Comparison of ENCODE assay signal across 16 cellular contexts in genomic region chr19:8254286-8255001, GRCh38. TPM values are rescaled to one million over a fixed set of nuclear protein-coding genes. Genes with fewer than 3 reads are reported as not detected.
DNase-seq lines count a peak whose midpoint lies in the region; ATAC-seq, FAIRE-seq and TF ChIP-seq lines count a peak whose summit lies in the region.
"Had no signal": no experiment of that assay in that cellular context is flagged by ENCODE, and none has a peak within 500 bp of the region (broad histone marks: within the 10 kb centered on the region; RNA-seq: fewer than 3 reads in every experiment).

No MANE protein-coding gene starts in this region.

- POLR2A ChIA-PET in H1 (lab: Charles Lee; ENCODE audit: partially characterized antibody) = interaction anchor here (1.0 to 2.1 kb wide), 3 partner anchors 14 to 97 kb away, joined by 3 to 9 read pairs (median 6); no protein-coding TSS in a partner anchor

- H3K18ac ChIP-seq in H1 (ENCODE audit: extremely low read depth, low read length) = no peak overlapping the region

- peaks cover 47% of the 10 kb centered on the region for H3K36me3 ChIP-seq in HUES64 (ENCODE audit: insufficient read depth, low read length)
- peaks cover 8 to 31% (median 24%) of the 10 kb centered on the region in 4 experiments; a peak in 7 of 8 replicates for H3K36me3 ChIP-seq in H1 (ENCODE audit: control insufficient read depth in 2 of 4, insufficient read depth in 4 of 4, low read length in 3 of 4)
- no peaks in the 10 kb centered on the region for H3K36me3 ChIP-seq in mucosa of descending colon (ENCODE audit: low read depth)
- H3K36me3 ChIP-seq in gastroesophageal sphincter = peaks cover 0 to 52% of the 10 kb centered on the region in 2 donors
- H3K36me3 ChIP-seq in heart right ventricle = peaks cover 0 to 46% (median 17%) of the 10 kb centered on the region in 9 donors

- DNase-seq in NCI-H2171 treated with DMSO at 0.1 percent for 48 hours (lab: John Stamatoyannopoulos, UW) (peak; percentile 43), NCI-H2171 (lab: John Stamatoyannopoulos, UW) (no peak), GM13976 (ENCODE audit: low spot score) (peak; percentile 27), H1 (ENCODE audit: low read depth in 1 of 2, low spot score in 2 of 2) (no peak), mucosa of descending colon (no peak), heart right ventricle (no peak)
- DNase-seq: 8988T; CD4-positive, alpha-beta T cell; DMS153; DND-41; GDM1; KG1 had no signal

- H3K9me3 ChIP-seq in HUES64 (ENCODE audit: insufficient read depth, low read depth, low read length) (no peaks in the 10 kb centered on the region), H1 (ENCODE audit: insufficient read depth in 2 of 2, low read depth in 1 of 2, low read length in 1 of 2) (no peaks in the 10 kb centered on the region), mucosa of descending colon (no peaks in the 10 kb centered on the region), gastroesophageal sphincter (no peaks in the 10 kb centered on the region), heart right ventricle (no peaks in the 10 kb centered on the region)
- H3K9me3 ChIP-seq: BLaER1 treated with 17β-estradiol and CSF1 and Interleukin-3, amounts not matched to agents 10 nM and 100 nM had no signal

- no peaks in the 10 kb centered on the region for H3K4me1 ChIP-seq in HUES64 (ENCODE audit: insufficient read depth, low read length)
- peaks cover 0 to 2% (median 0%) of the 10 kb centered on the region in 4 experiments; a peak in 1 of 7 replicates for H3K4me1 ChIP-seq in H1 (replicated peaks in 1 of 4; ENCODE audit: control insufficient read depth in 3 of 4, insufficient read depth in 4 of 4, low read length in 3 of 4)
- no peaks in the 10 kb centered on the region for H3K4me1 ChIP-seq in mucosa of descending colon (ENCODE audit: low read depth)
- H3K4me1 ChIP-seq in gastroesophageal sphincter = peaks cover 0 to 35% (median 10%) of the 10 kb centered on the region in 3 donors
- H3K4me1 ChIP-seq in heart right ventricle = peaks cover 0 to 28% (median 4%) of the 10 kb centered on the region in 9 donors

- H3K23ac ChIP-seq in H1 (ENCODE audit: insufficient read length) = no peak overlapping the region

- TF ChIP-seq POLR2A in H1 (IDR thresholded peaks at IDR 0.05; ENCODE audit: control extremely low read depth in 1 of 2, low read depth in 2 of 2, low read length in 2 of 2) = no peak
- no peak for TF ChIP-seq POLR2A in gastroesophageal sphincter (IDR thresholded peaks at IDR 0.05)

- H2AK5ac ChIP-seq in H1 (ENCODE audit: low read depth, low read length) = no peak overlapping the region

- H3K9ac ChIP-seq in HUES64 (ENCODE audit: low read depth, low read length) = no peak overlapping the region
- no peak overlapping the region for H3K9ac ChIP-seq in H1 (replicated peaks in 1 of 4; ENCODE audit: extremely low read depth in 1 of 4, low read depth in 3 of 4, low read length in 3 of 4)
- H3K9ac ChIP-seq: BLaER1 treated with 17β-estradiol and CSF1 and Interleukin-3, amounts not matched to agents 10 nM and 100 nM had no signal

- H3K4me2 ChIP-seq in H1 (ENCODE audit: insufficient read depth in 1 of 2, low read depth in 2 of 2, low read length in 2 of 2) = no peak overlapping the region
- H3K4me2 ChIP-seq: BLaER1 treated with 17β-estradiol and CSF1 and Interleukin-3, amounts not matched to agents 10 nM and 100 nM had no signal

- H3K4me3 ChIP-seq in HUES64 (ENCODE audit: low read length) (no peak overlapping the region), H1 (ENCODE audit: extremely low read depth in 1 of 4, insufficient read depth in 2 of 4, low read depth in 3 of 4, low read length in 4 of 4) (no peak overlapping the region), mucosa of descending colon (no peak overlapping the region), gastroesophageal sphincter (no peak overlapping the region), heart right ventricle (no peak overlapping the region)
- H3K4me3 ChIP-seq: BLaER1 treated with 17β-estradiol and CSF1 and Interleukin-3, amounts not matched to agents 10 nM and 100 nM had no signal

- 0 out of 2 replicates have a peak overlapping the region, but pooled peaks have one; percentile 35 for H4K8ac ChIP-seq in H1 (ENCODE audit: extremely low read depth, insufficient read depth, low read length)

- no peak for TF ChIP-seq RAD21 in H1 (IDR thresholded peaks at IDR 0.05 in 1 of 2, conservative IDR thresholded peaks at IDR 0.05 in 1 of 2; ENCODE audit: low read depth in 2 of 2, low read length in 2 of 2)

- no peak overlapping the region for H2AFZ ChIP-seq in H1 (ENCODE audit: low read length)

- H3K79me2 ChIP-seq in H1 (ENCODE audit: control insufficient read depth in 1 of 2, insufficient read depth in 2 of 2, low read length in 2 of 2) = no peaks in the 10 kb centered on the region

- intact Hi-C loops in mucosa of descending colon (cut with DNase I, micrococcal nuclease) (loop anchor here (5.0 to 10.0 kb wide), 2 partner anchors 97 to 310 kb away; partner anchors contain the start of gene TIMM44 (in 2 of the 2)), heart right ventricle (cut with DNase I) (loop anchor here in 8 of 10 donors (5.0 to 10.0 kb wide), 7 partner anchors 47 to 332 kb away; partner anchors contain the start of genes TIMM44 (in 5 of the 8), CERS4 (in 1 of the 8), ELAVL1 (in 1 of the 8) and SNAPC2 (in 1 of the 8))

- H3K56ac ChIP-seq in H1 (replicated peaks; ENCODE audit: insufficient read length, low read depth, low read length) = no peak overlapping the region

- H3K4ac ChIP-seq in H1 (replicated peaks; ENCODE audit: insufficient read length, low read depth, low read length) = no peak overlapping the region

- H3K27me3 ChIP-seq in HUES64 (ENCODE audit: insufficient read depth, low read length) (no peaks in the 10 kb centered on the region), H1 (replicated peaks in 1 of 4; ENCODE audit: control insufficient read depth in 3 of 4, extremely low read depth in 1 of 4, insufficient read depth in 3 of 4, low read length in 3 of 4) (no peaks in the 10 kb centered on the region), gastroesophageal sphincter (no peaks in the 10 kb centered on the region), heart right ventricle (no peaks in the 10 kb centered on the region)
- H3K27me3 ChIP-seq: BLaER1 treated with 17β-estradiol and CSF1 and Interleukin-3, amounts not matched to agents 10 nM and 100 nM had no signal

- in situ Hi-C loops in GM13976 (cut with MboI; ENCODE audit: low sequenced_read_pairs, unreplicated experiment) = loop anchor here (10.0 kb wide), 1 partner anchor 100 kb away; no protein-coding TSS in a partner anchor

- FAIRE-seq in H1 (lab: Jason Lieb, UNC) = no peak
- FAIRE-seq: H54 had no signal

- TF ChIP-seq EP300 in H1 (IDR thresholded peaks at IDR 0.05; ENCODE audit: borderline replicate concordance in 1 of 2, low read depth in 2 of 2, low read length in 2 of 2) (no peak), gastroesophageal sphincter (IDR thresholded peaks at IDR 0.05) (no peak)

- H2BK12ac ChIP-seq in H1 (ENCODE audit: low read depth, low read length) = no peak overlapping the region

- no peaks in the 10 kb centered on the region; the same call in 1 of the 2 replicates for H3K79me1 ChIP-seq in H1 (ENCODE audit: low read depth, low read length)

- no peaks in the 10 kb centered on the region for H3K23me2 ChIP-seq in H1 (ENCODE audit: low read depth, low read length)

- no peak overlapping the region for H4K5ac ChIP-seq in H1 (ENCODE audit: insufficient read length, low read depth, low read length)

- TF ChIP-seq CTCF in GM13976 (IDR thresholded peaks at IDR 0.05; ENCODE audit: borderline replicate concordance, control extremely low read depth, extremely low read depth, insufficient read depth, missing control alignments) = no peak
- no peak for TF ChIP-seq CTCF in H1 (IDR thresholded peaks at IDR 0.05; ENCODE audit: control extremely low read depth in 1 of 3, insufficient read depth in 1 of 3, low read depth in 1 of 3, low read length in 3 of 3)
- no peak for TF ChIP-seq CTCF in mucosa of descending colon (IDR thresholded peaks at IDR 0.05)
- TF ChIP-seq CTCF in gastroesophageal sphincter (IDR thresholded peaks at IDR 0.05) = no peak
- no peak for TF ChIP-seq CTCF in heart right ventricle (IDR thresholded peaks at IDR 0.05)

- 95% methylated on average over 11 of the region's 11 CpGs for WGBS in HUES64
- WGBS in H1 (ENCODE audit: extremely low coverage in 1 of 2, insufficient coverage in 1 of 2, insufficient read length in 1 of 2, insufficient replicate concordance in 2 of 2, low coverage in 1 of 2, low lambda C conversion rate in 2 of 2, missing lambda C conversion rate in 1 of 2), 2 experiments = 86% methylated on average over 9 of the region's 11 CpGs; no CpG with 5 or more reads in 1 of the 2 experiments
- 80 to 100% methylated on average over 1 to 2 of the region's 11 CpGs for WGBS in gastroesophageal sphincter (ENCODE audit: low coverage in 1 of 2), 2 donors
- WGBS in heart right ventricle, 2 donors = 85 to 86% methylated on average over 11 of the region's 11 CpGs

- ATAC-seq in mucosa of descending colon = no peak
- ATAC-seq in gastroesophageal sphincter = no peak
- no peak for ATAC-seq in heart right ventricle

- H4K20me1 ChIP-seq in H1 (replicated peaks in 1 of 2; ENCODE audit: control insufficient read depth in 1 of 2, insufficient read depth in 2 of 2, low read length in 2 of 2) = peaks cover 5 to 8% of the 10 kb centered on the region in 2 experiments

- CTCF ChIA-PET in H1 (lab: Charles Lee; ENCODE audit: partially characterized antibody) = interaction anchor here (1.2 to 2.1 kb wide), 3 partner anchors 12 to 86 kb away, joined by 3 to 10 read pairs (median 9); no protein-coding TSS in a partner anchor

- no peak overlapping the region for H2BK5ac ChIP-seq in H1 (ENCODE audit: low read depth, low read length)

- 0 out of 2 replicates have a peak overlapping the region, but pooled peaks have one; percentile 30 for H3K27ac ChIP-seq in HUES64 (ENCODE audit: low read depth, low read length)
- no peak overlapping the region for H3K27ac ChIP-seq in H1 (ENCODE audit: low read depth, low read length)
- H3K27ac ChIP-seq in gastroesophageal sphincter = no peak overlapping the region
- H3K27ac ChIP-seq in heart right ventricle = no peak overlapping the region
- H3K27ac ChIP-seq: BLaER1 treated with 17β-estradiol and CSF1 and Interleukin-3, amounts not matched to agents 10 nM and 100 nM had no signal

- no peak overlapping the region for H4K91ac ChIP-seq in H1 (replicated peaks; ENCODE audit: insufficient read length, low read length)

- no peak overlapping the region for H2BK15ac ChIP-seq in H1 (ENCODE audit: low read length)

- no peak overlapping the region for H2BK20ac ChIP-seq in H1 (ENCODE audit: low read length)

- H3K14ac ChIP-seq in H1 (ENCODE audit: insufficient read length) = no peak overlapping the region

- H2BK120ac ChIP-seq in H1 (replicated peaks; ENCODE audit: low read depth, low read length) = no peak overlapping the region

RNA-seq across cellular contexts. Expression of gene CERS4, which starts 45.3 kb away (rescaled TPM):
- polyA plus RNA-seq in HUES64 (2013, experiment 1 of 2) = 33.7 TPM
- 34.4 TPM for polyA plus RNA-seq in HUES64 (2013, experiment 2 of 2)
- total RNA-seq in H1 (2021; fragmentation: NEBNext Ultra II Directional; extraction: Animal tissue kit (Norgen Biotek cat#: 25700)) = 88.2 and 96.5 TPM in 2 replicates
- polyA plus RNA-seq in H1 (2011; rRNA removed) (179 and 183 TPM in 2 replicates), heart right ventricle (10 to 100 TPM; 19.5 to 28.9 TPM)
- 124 TPM for polyA plus RNA-seq in H1 (2011; cell fraction: cytosol; rRNA removed)
- 148 TPM for polyA plus RNA-seq in H1 (2011; cell fraction: nucleus; rRNA removed)
- 43.1 to 71.4 TPM (median 70.4 TPM) in 4 replicates for polyA plus RNA-seq in H1 (2012, experiment 1 of 2)
- 79.4 TPM for polyA plus RNA-seq in H1 (2012, experiment 2 of 2)
- 90.1 TPM for polyA plus RNA-seq in H1 (2013, experiment 1 of 2)
- 85.0 TPM for polyA plus RNA-seq in H1 (2013, experiment 2 of 2)
- 127 and 128 TPM in 2 replicates for polyA minus RNA-seq in H1 (2011; rRNA and poly(A)+ RNA removed)
- 57.5 TPM for polyA minus RNA-seq in H1 (2011; cell fraction: cytosol; rRNA and poly(A)+ RNA removed)
- 54.0 TPM for polyA minus RNA-seq in H1 (2011; cell fraction: nucleus; rRNA and poly(A)+ RNA removed)
- total RNA-seq in mucosa of descending colon (10 to 100 TPM in 1 of 3 donors, 1 to 10 TPM in 2; 3.1 to 37.1 (median 4.2) TPM), gastroesophageal sphincter (10 to 100 TPM; 24.8 to 33.8 (median 31.9) TPM), heart right ventricle (10 to 100 TPM; 13.9 to 25.0 (median 17.7) TPM)

RNA-seq across cellular contexts. Expression of gene CD320, which starts 53.7 kb away (rescaled TPM):
- 68.8 TPM for polyA plus RNA-seq in HUES64 (2013, experiment 1 of 2)
- 67.1 TPM for polyA plus RNA-seq in HUES64 (2013, experiment 2 of 2)
- total RNA-seq in H1 (2021; fragmentation: NEBNext Ultra II Directional; extraction: Animal tissue kit (Norgen Biotek cat#: 25700)) = 80.4 and 82.6 TPM in 2 replicates
- 157 and 228 TPM in 2 replicates for polyA plus RNA-seq in H1 (2011; rRNA removed)
- polyA plus RNA-seq in H1 (2011; cell fraction: cytosol; rRNA removed) = 149 TPM
- polyA plus RNA-seq in H1 (2011; cell fraction: nucleus; rRNA removed) = 105 TPM
- 36.7 to 80.9 TPM (median 78.1 TPM) in 4 replicates for polyA plus RNA-seq in H1 (2012, experiment 1 of 2)
- 73.8 TPM for polyA plus RNA-seq in H1 (2012, experiment 2 of 2)
- 99.0 TPM for polyA plus RNA-seq in H1 (2013, experiment 1 of 2)
- 110 TPM for polyA plus RNA-seq in H1 (2013, experiment 2 of 2)
- 15.3 and 18.8 TPM in 2 replicates for polyA minus RNA-seq in H1 (2011; rRNA and poly(A)+ RNA removed)
- polyA minus RNA-seq in H1 (2011; cell fraction: cytosol; rRNA and poly(A)+ RNA removed) = 36.3 TPM
- 20.9 TPM for polyA minus RNA-seq in H1 (2011; cell fraction: nucleus; rRNA and poly(A)+ RNA removed)
- 10 to 100 TPM; 33.2 to 45.8 (median 41.7) TPM for total RNA-seq in mucosa of descending colon
- 10 to 100 TPM; 25.4 to 58.5 (median 40.8) TPM for total RNA-seq in gastroesophageal sphincter
- total RNA-seq in heart right ventricle = 10 to 100 TPM; 20.3 to 38.9 (median 26.0) TPM
- polyA plus RNA-seq in heart right ventricle = 10 to 100 TPM; 50.8 to 81.2 TPM

Comparison
In these comparisons a context has a peak if more than half of its experiments do, and no peak if none do; other contexts are left out.
1. DNase-seq: peak in NCI-H2171 treated with DMSO at 0.1 percent for 48 hours (single experiment) and GM13976 (single experiment); none in NCI-H2171 (single experiment), H1 (0 of 2), mucosa of descending colon (0 of 3) and heart right ventricle (0 of 2).